23 cellular contexts compared by ENCODE assay signal in the genomic region with DNA sequence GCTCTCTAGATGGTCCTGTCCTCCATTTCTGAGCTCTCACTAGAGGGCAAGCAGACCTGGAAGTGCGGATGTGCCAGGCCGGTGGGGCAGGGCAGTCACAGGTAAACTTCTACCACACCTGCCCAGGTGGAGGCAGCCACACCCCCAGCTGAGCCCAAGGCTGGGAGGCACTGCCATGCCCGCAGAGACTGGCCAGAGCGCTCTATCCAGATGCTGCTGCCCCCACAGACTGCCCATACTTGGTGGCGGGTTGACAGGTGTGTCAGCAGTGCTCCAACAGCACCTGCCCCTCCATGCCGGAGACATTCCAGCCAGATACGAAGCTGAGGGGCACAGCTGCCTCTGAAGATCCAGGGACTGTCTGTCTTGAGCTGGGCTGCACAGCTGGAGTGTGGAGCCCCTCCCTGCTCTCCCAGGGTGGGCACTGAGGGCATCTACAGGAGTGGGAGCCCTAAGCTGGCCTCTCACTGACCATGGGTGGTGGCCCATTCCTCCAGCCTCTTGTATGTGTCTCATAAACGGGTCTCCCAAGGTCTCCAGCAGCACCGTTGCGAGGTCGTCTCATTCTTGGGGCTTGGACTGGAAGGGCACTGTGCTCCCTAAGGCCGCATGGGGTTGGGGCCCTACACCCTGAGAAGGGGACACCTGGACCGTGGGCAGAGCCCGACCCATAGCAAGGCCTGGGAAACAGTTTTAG. TPM values are rescaled to one million over a fixed set of nuclear protein-coding genes. Genes with fewer than 3 reads are reported as not detected.
DNase-seq lines count a peak whose midpoint lies in the region; ATAC-seq and TF ChIP-seq lines count a peak whose summit lies in the region.
"Had no signal": no experiment of that assay in that cellular context is flagged by ENCODE, and none has a peak within 500 bp of the region (broad histone marks: within the 10 kb centered on the region; RNA-seq: fewer than 3 reads in every experiment).

No MANE protein-coding gene starts in this region.

- no peak for TF ChIP-seq EP300 in sigmoid colon (IDR thresholded peaks at IDR 0.05)

- no peaks in the 10 kb centered on the region for H3K27me3 Mint-ChIP-seq in activated CD8-positive, alpha-beta T cell treated with anti-CD3 and anti-CD28 coated beads, Interleukin-2, amount 10 ng/mL, durations not matched to agents 7 days and 5 days (ENCODE audit: low read depth)
- H3K27me3 Mint-ChIP-seq in activated CD8-positive, alpha-beta T cell treated with anti-CD3 and anti-CD28 coated beads for 36 hours = no peaks in the 10 kb centered on the region
- H3K27me3 Mint-ChIP-seq in activated T-helper 17 cell treated with anti-CD3 and anti-CD28 coated beads, Interleukin-2, amount 50 U/mL, for 72 hours = no peaks in the 10 kb centered on the region
- H3K27me3 Mint-ChIP-seq: CD4-positive, CD25-positive, alpha-beta regulatory T cell; effector memory CD8-positive, alpha-beta T cell had no signal

- H3K9me3 Mint-ChIP-seq in activated CD8-positive, alpha-beta T cell treated with anti-CD3 and anti-CD28 coated beads, Interleukin-2, amount 10 ng/mL, durations not matched to agents 7 days and 5 days (ENCODE audit: insufficient read depth) = no peaks in the 10 kb centered on the region
- H3K9me3 Mint-ChIP-seq in activated CD8-positive, alpha-beta T cell treated with anti-CD3 and anti-CD28 coated beads for 36 hours = no peaks in the 10 kb centered on the region
- H3K9me3 Mint-ChIP-seq in activated T-helper 17 cell treated with anti-CD3 and anti-CD28 coated beads, Interleukin-2, amount 50 U/mL, for 72 hours = no peaks in the 10 kb centered on the region
- H3K9me3 Mint-ChIP-seq: activated naive CD4-positive, alpha-beta T cell treated with anti-CD3 and anti-CD28 coated beads for 36 hours; CD4-positive, CD25-positive, alpha-beta regulatory T cell; effector memory CD8-positive, alpha-beta T cell had no signal

- no peak for DNase-seq in activated CD8-positive, alpha-beta T cell treated with anti-CD3 and anti-CD28 coated beads, Interleukin-2, amount 10 ng/mL, durations not matched to agents 7 days and 5 days
- no peak for DNase-seq in activated CD8-positive, alpha-beta T cell treated with anti-CD3 and anti-CD28 coated beads for 36 hours
- peak in 2 of 3 donors; percentile 9 to 45 for DNase-seq in right cardiac atrium
- DNase-seq in sigmoid colon = no peak
- DNase-seq in NCI-H1105 (lab: John Stamatoyannopoulos, UW) = no peak
- DNase-seq in brain microvascular endothelial cell = no peak
- DNase-seq: activated CD4-positive, alpha-beta T cell treated with anti-CD3 and anti-CD28 coated beads for 4 hours; activated naive CD4-positive, alpha-beta T cell treated with anti-CD3 and anti-CD28 coated beads for 36 hours; activated T-cell treated with anti-CD3 and anti-CD28 coated beads for 4 hours; aorta; CD4-positive, CD25-positive, alpha-beta regulatory T cell; DMS153; effector memory CD8-positive, alpha-beta T cell; GF-D8; NCI-H1417 treated with DMSO at 0.1 percent for 48 hours; NCI-H526; retina; SW 1271 had no signal

- no peaks in the 10 kb centered on the region for H3K27me3 ChIP-seq in right cardiac atrium (ENCODE audit: control insufficient read depth, insufficient read depth)
- H3K27me3 ChIP-seq in sigmoid colon = no peaks in the 10 kb centered on the region
- H3K27me3 ChIP-seq in brain microvascular endothelial cell (replicated peaks) = no peaks in the 10 kb centered on the region

- peaks cover 12% of the 10 kb centered on the region for H3K4me1 Mint-ChIP-seq in activated CD8-positive, alpha-beta T cell treated with anti-CD3 and anti-CD28 coated beads, Interleukin-2, amount 10 ng/mL, durations not matched to agents 7 days and 5 days (ENCODE audit: low read depth)
- H3K4me1 Mint-ChIP-seq in activated CD8-positive, alpha-beta T cell treated with anti-CD3 and anti-CD28 coated beads for 36 hours (ENCODE audit: low read depth) = no peaks in the 10 kb centered on the region
- peaks cover 5% of the 10 kb centered on the region for H3K4me1 Mint-ChIP-seq in activated T-helper 17 cell treated with anti-CD3 and anti-CD28 coated beads, Interleukin-2, amount 50 U/mL, for 72 hours

- WGBS in right cardiac atrium = 82% methylated on average over 14 of the region's 14 CpGs
- WGBS in sigmoid colon, 2 donors = 64 to 84% methylated on average over 14 of the region's 14 CpGs

- POLR2A ChIA-PET in activated CD8-positive, alpha-beta T cell treated with anti-CD3 and anti-CD28 coated beads, Interleukin-2, amount 10 ng/mL, durations not matched to agents 7 days and 5 days (lab: Charles Lee) = interaction anchor here (1.0 kb wide), 1 partner anchor 41 kb away, joined by 3 read pairs; no protein-coding TSS in a partner anchor
- POLR2A ChIA-PET in activated CD8-positive, alpha-beta T cell treated with anti-CD3 and anti-CD28 coated beads for 36 hours (lab: Charles Lee) = interaction anchor here (1.4 kb wide), 1 partner anchor 23 kb away, joined by 3 read pairs; no protein-coding TSS in a partner anchor

- peak overlapping the region; percentile 68 for H3K27ac Mint-ChIP-seq in activated CD8-positive, alpha-beta T cell treated with anti-CD3 and anti-CD28 coated beads, Interleukin-2, amount 10 ng/mL, durations not matched to agents 7 days and 5 days
- no peak overlapping the region for H3K27ac Mint-ChIP-seq in activated CD8-positive, alpha-beta T cell treated with anti-CD3 and anti-CD28 coated beads for 36 hours
- H3K27ac Mint-ChIP-seq in activated T-helper 17 cell treated with anti-CD3 and anti-CD28 coated beads, Interleukin-2, amount 50 U/mL, for 72 hours = peak overlapping the region; percentile 59
- H3K27ac Mint-ChIP-seq: activated naive CD4-positive, alpha-beta T cell treated with anti-CD3 and anti-CD28 coated beads for 36 hours had no signal

- peaks cover 40% of the 10 kb centered on the region for H3K36me3 Mint-ChIP-seq in activated CD8-positive, alpha-beta T cell treated with anti-CD3 and anti-CD28 coated beads, Interleukin-2, amount 10 ng/mL, durations not matched to agents 7 days and 5 days (ENCODE audit: low read depth)
- peaks cover 41% of the 10 kb centered on the region for H3K36me3 Mint-ChIP-seq in activated CD8-positive, alpha-beta T cell treated with anti-CD3 and anti-CD28 coated beads for 36 hours (ENCODE audit: low read depth)
- H3K36me3 Mint-ChIP-seq in activated T-helper 17 cell treated with anti-CD3 and anti-CD28 coated beads, Interleukin-2, amount 50 U/mL, for 72 hours (ENCODE audit: low read depth) = peaks cover 71% of the 10 kb centered on the region

- H3K4me3 Mint-ChIP-seq in activated CD8-positive, alpha-beta T cell treated with anti-CD3 and anti-CD28 coated beads, Interleukin-2, amount 10 ng/mL, durations not matched to agents 7 days and 5 days = no peak overlapping the region
- H3K4me3 Mint-ChIP-seq in activated CD8-positive, alpha-beta T cell treated with anti-CD3 and anti-CD28 coated beads for 36 hours = no peak overlapping the region
- no peak overlapping the region for H3K4me3 Mint-ChIP-seq in activated T-helper 17 cell treated with anti-CD3 and anti-CD28 coated beads, Interleukin-2, amount 50 U/mL, for 72 hours
- H3K4me3 Mint-ChIP-seq: activated naive CD4-positive, alpha-beta T cell treated with anti-CD3 and anti-CD28 coated beads for 36 hours; CD4-positive, CD25-positive, alpha-beta regulatory T cell; effector memory CD8-positive, alpha-beta T cell had no signal

- H3K36me3 ChIP-seq in sigmoid colon (peaks cover 48 to 98% (median 77%) of the 10 kb centered on the region in 4 donors), brain microvascular endothelial cell (replicated peaks) (peaks cover 77% of the 10 kb centered on the region)

- in situ Hi-C loops in brain microvascular endothelial cell (cut with HindIII; ENCODE audit: low pct_ligation_motif_present, low sequenced_read_pairs) = no loop called here

- CTCF ChIA-PET in activated CD8-positive, alpha-beta T cell treated with anti-CD3 and anti-CD28 coated beads, Interleukin-2, amount 10 ng/mL, durations not matched to agents 7 days and 5 days (lab: Charles Lee) = no interaction called here
- CTCF ChIA-PET in activated CD8-positive, alpha-beta T cell treated with anti-CD3 and anti-CD28 coated beads for 36 hours (lab: Charles Lee) = interaction anchor here (1.2 kb wide), 1 partner anchor 12 kb away, joined by 3 read pairs; no protein-coding TSS in a partner anchor

- H3K27ac ChIP-seq in right cardiac atrium (ENCODE audit: low read length) (no peak overlapping the region), sigmoid colon (peak overlapping the region in 3 of 4 donors; percentile 45 to 72 (median 50)), brain microvascular endothelial cell (no peak overlapping the region)
- H3K27ac ChIP-seq: A549, thoracic aorta had no signal

- H3K9me3 ChIP-seq in right cardiac atrium (ENCODE audit: control insufficient read depth, low read length) (no peaks in the 10 kb centered on the region), sigmoid colon (no peaks in the 10 kb centered on the region)
- H3K9me3 ChIP-seq: A549, thoracic aorta had no signal

- H3K4me1 ChIP-seq in right cardiac atrium (ENCODE audit: control insufficient read depth, insufficient read depth, low read length) (no peaks in the 10 kb centered on the region), sigmoid colon (peaks cover 0 to 25% (median 20%) of the 10 kb centered on the region in 4 donors)
- H3K4me1 ChIP-seq: A549 had no signal

- H3K4me3 ChIP-seq in right cardiac atrium (ENCODE audit: low read length) (no peak overlapping the region), sigmoid colon (no peak overlapping the region), brain microvascular endothelial cell (ENCODE audit: low read depth, low read length) (no peak overlapping the region)
- H3K4me3 ChIP-seq: A549, thoracic aorta had no signal

- no peak for TF ChIP-seq POLR2A in sigmoid colon (IDR thresholded peaks at IDR 0.05)

- ATAC-seq in activated CD8-positive, alpha-beta T cell treated with anti-CD3 and anti-CD28 coated beads, Interleukin-2, amount 10 ng/mL, durations not matched to agents 7 days and 5 days = no peak
- ATAC-seq in activated CD8-positive, alpha-beta T cell treated with anti-CD3 and anti-CD28 coated beads for 36 hours = no peak
- no peak for ATAC-seq in activated T-helper 17 cell treated with anti-CD3 and anti-CD28 coated beads, Interleukin-2, amount 50 U/mL, for 72 hours (replicated peaks)
- ATAC-seq in right cardiac atrium = no peak
- ATAC-seq in HG02588 (IDR thresholded peaks at IDR 0.05; ENCODE audit: unreplicated experiment) = no peak
- ATAC-seq: A549; effector memory CD8-positive, alpha-beta T cell; left lobe of liver had no signal

- intact Hi-C loops in activated CD8-positive, alpha-beta T cell treated with anti-CD3 and anti-CD28 coated beads for 36 hours (cut with micrococcal nuclease) = no loop called here
- intact Hi-C loops in right cardiac atrium (cut with DNase I) = no loop called here
- intact Hi-C loops in sigmoid colon (cut with DNase I) = no loop called here

- TF ChIP-seq CTCF in activated CD8-positive, alpha-beta T cell treated with anti-CD3 and anti-CD28 coated beads for 36 hours (IDR thresholded peaks at IDR 0.05) = no peak
- TF ChIP-seq CTCF in sigmoid colon (IDR thresholded peaks at IDR 0.05) (no peak), brain microvascular endothelial cell (IDR thresholded peaks at IDR 0.05; ENCODE audit: low read depth, low read length, missing control alignments) (no peak)

RNA-seq across cellular contexts. Expression of a gene that starts 38.2 kb away (rescaled TPM):
- 10 to 100 TPM; 74.7 to 77.7 TPM for total RNA-seq in activated CD8-positive, alpha-beta T cell treated with anti-CD3 and anti-CD28 coated beads, Interleukin-2, amount 10 ng/mL, durations not matched to agents 7 days and 5 days
- total RNA-seq in activated CD8-positive, alpha-beta T cell treated with anti-CD3 and anti-CD28 coated beads for 36 hours = 10 to 100 TPM; 81.5 to 88.6 TPM
- 100 to 1,000 TPM in 1 of 2 donors, 10 to 100 TPM in 1; 73.7 to 170 TPM for total RNA-seq in activated T-helper 17 cell treated with anti-CD3 and anti-CD28 coated beads, Interleukin-2, amount 50 U/mL, for 72 hours
- total RNA-seq in right cardiac atrium (100 to 1,000 TPM in 3 of 4 donors, 10 to 100 TPM in 1; 91.8 to 121 (median 110) TPM), sigmoid colon (10 to 100 TPM; 26.4 to 48.5 (median 32.5) TPM)
- polyA plus RNA-seq in right cardiac atrium (97.7 TPM), sigmoid colon (10 to 100 TPM; 60.7 to 74.9 (median 71.9) TPM)

Comparison
In these comparisons a context has a peak if more than half of its experiments do, and no peak if none do; other contexts are left out.
1. DNase-seq: peak in right cardiac atrium (2 of 3); none in activated CD8-positive, alpha-beta T cell treated with anti-CD3 and anti-CD28 coated beads, Interleukin-2, amount 10 ng/mL, durations not matched to agents 7 days and 5 days (single experiment), activated CD8-positive, alpha-beta T cell treated with anti-CD3 and anti-CD28 coated beads for 36 hours (single experiment), sigmoid colon (single experiment), NCI-H1105 (single experiment) and brain microvascular endothelial cell (single experiment).
2. H3K27ac ChIP-seq: peak in sigmoid colon (3 of 4); none in right cardiac atrium (single experiment) and brain microvascular endothelial cell (single experiment).